17 cellular contexts compared by ENCODE assay signal in the genomic region with DNA sequence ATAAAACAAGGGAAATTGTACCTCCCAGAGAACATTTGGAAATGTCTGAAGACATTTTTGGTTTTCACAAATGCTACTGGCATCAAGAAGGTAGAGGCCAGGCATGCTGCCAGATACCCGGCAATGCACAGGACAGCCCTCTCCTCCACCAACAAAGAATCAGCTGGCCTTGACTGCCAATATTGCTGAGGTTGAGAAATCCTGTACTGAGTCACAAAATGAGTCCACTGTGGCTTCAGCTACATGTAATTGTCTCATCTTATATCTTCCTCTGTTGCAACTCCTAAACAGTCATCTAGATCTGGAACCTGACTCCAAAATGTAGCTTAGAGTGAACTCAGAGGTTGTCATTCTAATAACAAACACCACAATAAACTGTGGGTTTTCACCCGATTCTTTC.
DNase-seq lines count a peak whose midpoint lies in the region; ATAC-seq and TF ChIP-seq lines count a peak whose summit lies in the region.
"Had no signal": no experiment of that assay in that cellular context is flagged by ENCODE, and none has a peak within 500 bp of the region (broad histone marks: within the 10 kb centered on the region; RNA-seq: fewer than 3 reads in every experiment).

No MANE protein-coding gene starts in this region.

- no peak overlapping the region for H3K23ac ChIP-seq in mesenchymal stem cell (ENCODE audit: low read length in 2 of 2)

- 79% methylated on average over 1 of the region's 2 CpGs for WGBS in mesenchymal stem cell
- 2% methylated on average over 2 of the region's 2 CpGs for WGBS in SK-N-SH (ENCODE audit: low lambda C conversion rate)

- H2AFZ ChIP-seq in mesenchymal stem cell (ENCODE audit: low read depth, low read length) = no peak overlapping the region
- no peak overlapping the region for H2AFZ ChIP-seq in SK-N-SH (ENCODE audit: low read depth)

- peaks cover 9% of the 10 kb centered on the region; the same call in 1 of the 2 replicates for H3K36me3 Mint-ChIP-seq in HFFc6 (ENCODE audit: low read depth)
- H3K36me3 Mint-ChIP-seq: CD8-positive, alpha-beta memory T cell; stimulated activated memory B cell treated with anti-CD40 and anti-IgM and Interleukin-4, amounts not matched to agents 10 μg/mL and 1 μg/mL and 100 μg/mL, for 72 hours had no signal

- peak; percentile 8 for DNase-seq in HFFc6
- peak; percentile 96 for DNase-seq in NOMO-1 treated with DMSO at 0.1 percent for 48 hours (lab: John Stamatoyannopoulos, UW; ENCODE audit: unreplicated experiment)
- peak; percentile 15 for DNase-seq in T1000 (lab: John Stamatoyannopoulos, UW)
- no peak for DNase-seq in mesenchymal stem cell
- no peak for DNase-seq in NCI-H2196 (lab: John Stamatoyannopoulos, UW; ENCODE audit: unreplicated experiment)
- no peak for DNase-seq in SK-N-SH
- DNase-seq: CD8-positive, alpha-beta memory T cell; DMS79; foreskin fibroblast; hippocampal formation; right cardiac atrium had no signal

- peaks cover 4% of the 10 kb centered on the region; the same call in 1 of the 2 replicates for H3K9me3 Mint-ChIP-seq in HFFc6

- H3K4me2 ChIP-seq in mesenchymal stem cell (ENCODE audit: low read length, poor library complexity, severe bottlenecking) (no peak overlapping the region), SK-N-SH (no peak overlapping the region)

- no peak overlapping the region for H4K91ac ChIP-seq in mesenchymal stem cell (ENCODE audit: low read length)

- H3K4ac ChIP-seq in mesenchymal stem cell (ENCODE audit: low read depth in 1 of 2, low read length in 2 of 2) = no peak overlapping the region

- no peak overlapping the region for H4K8ac ChIP-seq in mesenchymal stem cell (ENCODE audit: low read length)

- H3K9ac ChIP-seq in mesenchymal stem cell (ENCODE audit: low read length) = peak overlapping the region; percentile 11
- H3K9ac ChIP-seq in SK-N-SH = no peak overlapping the region

- POLR2A ChIA-PET in SK-N-SH (lab: Yijun Ruan, JAX) = no interaction called here

- ATAC-seq in HG03135 (IDR thresholded peaks at IDR 0.05; ENCODE audit: unreplicated experiment) (no peak), GM21619 (IDR thresholded peaks at IDR 0.05; ENCODE audit: unreplicated experiment) (no peak)
- ATAC-seq: activated CD4-positive, CD25-positive, alpha-beta regulatory T cell treated with anti-CD3 and anti-CD28 coated beads, Interleukin-2, amount 50 U/mL, for 24 hours; right cardiac atrium; stimulated activated memory B cell treated with anti-CD40 and anti-IgM and Interleukin-4, amounts not matched to agents 10 μg/mL and 1 μg/mL and 100 μg/mL, for 72 hours had no signal

- no peak overlapping the region for H2AK5ac ChIP-seq in mesenchymal stem cell (ENCODE audit: low read length, severe bottlenecking)

- H3K27me3 Mint-ChIP-seq in HFFc6 (ENCODE audit: insufficient read depth) = no peaks in the 10 kb centered on the region
- H3K27me3 Mint-ChIP-seq: stimulated activated memory B cell treated with anti-CD40 and anti-IgM and Interleukin-4, amounts not matched to agents 10 μg/mL and 1 μg/mL and 100 μg/mL, for 72 hours had no signal

- H3K27ac ChIP-seq in mesenchymal stem cell (ENCODE audit: low read length, poor library complexity, severe bottlenecking) (no peak overlapping the region), SK-N-SH (ENCODE audit: low read depth in 2 of 2, low read length in 1 of 2) (no peak overlapping the region)
- H3K27ac ChIP-seq: SJSA1 had no signal

- no peak for TF ChIP-seq EP300 in SK-N-SH (IDR thresholded peaks at IDR 0.05; ENCODE audit: borderline replicate concordance in 1 of 2, low read depth in 1 of 2, low read length in 1 of 2)

- H3K18ac ChIP-seq in mesenchymal stem cell (ENCODE audit: low read depth in 1 of 2, low read length in 2 of 2) = no peak overlapping the region

- H3K9me3 ChIP-seq in mesenchymal stem cell (ENCODE audit: control insufficient read depth, low read length) (peaks cover 28% of the 10 kb centered on the region), SK-N-SH (no peaks in the 10 kb centered on the region)
- H3K9me3 ChIP-seq: SJSA1 had no signal

- H2BK15ac ChIP-seq in mesenchymal stem cell (ENCODE audit: low read depth, poor library complexity, severe bottlenecking) = no peak overlapping the region

- no peak overlapping the region for H3K4me3 Mint-ChIP-seq in HFFc6
- H3K4me3 Mint-ChIP-seq: activated naive CD8-positive, alpha-beta T cell; CD8-positive, alpha-beta memory T cell; stimulated activated memory B cell treated with anti-CD40 and anti-IgM and Interleukin-4, amounts not matched to agents 10 μg/mL and 1 μg/mL and 100 μg/mL, for 72 hours had no signal

- CTCF ChIA-PET in SK-N-SH (lab: Yijun Ruan, JAX) = interaction anchor here (1.2 kb wide), 1 partner anchor 1143 kb away, joined by 3 read pairs; no protein-coding TSS in a partner anchor

- H3K79me2 ChIP-seq in SK-N-SH (ENCODE audit: insufficient read depth) = no peaks in the 10 kb centered on the region

- H2BK12ac ChIP-seq in mesenchymal stem cell (ENCODE audit: low read length in 2 of 2) = no peak overlapping the region

- no peak for TF ChIP-seq CTCF in HFFc6 (IDR thresholded peaks at IDR 0.05)
- TF ChIP-seq CTCF in SK-N-SH (IDR thresholded peaks at IDR 0.05) = no peak

- no peaks in the 10 kb centered on the region for H3K79me1 ChIP-seq in mesenchymal stem cell (replicated peaks; ENCODE audit: low read length, poor library complexity, severe bottlenecking)

- H2BK5ac ChIP-seq in mesenchymal stem cell (ENCODE audit: low read depth, low read length, poor library complexity, severe bottlenecking) = no peak overlapping the region

- H3F3A ChIP-seq in SK-N-SH (replicated peaks; ENCODE audit: insufficient read depth) = no peaks in the 10 kb centered on the region

- H3K27me3 ChIP-seq in mesenchymal stem cell (ENCODE audit: control insufficient read depth in 1 of 2, insufficient read depth in 1 of 2, low read length in 2 of 2) = no peaks in the 10 kb centered on the region
- no peaks in the 10 kb centered on the region for H3K27me3 ChIP-seq in SK-N-SH (ENCODE audit: insufficient read depth)
- H3K27me3 ChIP-seq: SJSA1 had no signal

- H3K4me3 ChIP-seq in mesenchymal stem cell (ENCODE audit: insufficient read depth in 1 of 2, low read depth in 1 of 2, low read length in 2 of 2) (no peak overlapping the region), SK-N-SH (ENCODE audit: low read depth in 2 of 2, low read length in 1 of 2) (no peak overlapping the region)
- H3K4me3 ChIP-seq: SJSA1 had no signal

- no peak for TF ChIP-seq RAD21 in SK-N-SH (IDR thresholded peaks at IDR 0.05; ENCODE audit: low read length)

- no peaks in the 10 kb centered on the region for H4K20me1 ChIP-seq in SK-N-SH (ENCODE audit: insufficient read depth)

- H3K9me2 ChIP-seq in SK-N-SH = 0 out of 2 replicates have a peak, but pooled peaks cover 5% of the 10 kb centered on the region

- H3K4me1 ChIP-seq in mesenchymal stem cell (ENCODE audit: control insufficient read depth, insufficient read depth, low read depth, low read length) (no peaks in the 10 kb centered on the region), SK-N-SH (ENCODE audit: control insufficient read depth in 1 of 2, insufficient read depth in 2 of 2, low read depth in 1 of 2, low read length in 1 of 2) (no peaks in the 10 kb centered on the region)
- H3K4me1 ChIP-seq: SJSA1 had no signal

- H3K14ac ChIP-seq in mesenchymal stem cell (ENCODE audit: low read length in 2 of 2) = no peak overlapping the region

- no peak overlapping the region for H3K27ac Mint-ChIP-seq in HFFc6
- H3K27ac Mint-ChIP-seq: activated naive CD8-positive, alpha-beta T cell; CD8-positive, alpha-beta memory T cell; stimulated activated memory B cell treated with anti-CD40 and anti-IgM and Interleukin-4, amounts not matched to agents 10 μg/mL and 1 μg/mL and 100 μg/mL, for 72 hours had no signal

- no peak overlapping the region for H2BK120ac ChIP-seq in mesenchymal stem cell (ENCODE audit: low read depth, low read length)

- H3K36me3 ChIP-seq in mesenchymal stem cell (ENCODE audit: control insufficient read depth in 1 of 2, insufficient read depth in 2 of 2, low read depth in 1 of 2, low read length in 2 of 2) (no peaks in the 10 kb centered on the region), SK-N-SH (replicated peaks in 1 of 2; ENCODE audit: control insufficient read depth in 1 of 2, insufficient read depth in 2 of 2, low read length in 1 of 2) (no peaks in the 10 kb centered on the region)
- H3K36me3 ChIP-seq: SJSA1 had no signal

- no peaks in the 10 kb centered on the region for H3K4me1 Mint-ChIP-seq in HFFc6 (ENCODE audit: low read depth)
- H3K4me1 Mint-ChIP-seq: CD8-positive, alpha-beta memory T cell had no signal

TF ChIP-seq in SK-N-SH, 30 proteins besides CTCF, POLR2A, EP300 and RAD21:
- TF ChIP-seq, protein P1, sequence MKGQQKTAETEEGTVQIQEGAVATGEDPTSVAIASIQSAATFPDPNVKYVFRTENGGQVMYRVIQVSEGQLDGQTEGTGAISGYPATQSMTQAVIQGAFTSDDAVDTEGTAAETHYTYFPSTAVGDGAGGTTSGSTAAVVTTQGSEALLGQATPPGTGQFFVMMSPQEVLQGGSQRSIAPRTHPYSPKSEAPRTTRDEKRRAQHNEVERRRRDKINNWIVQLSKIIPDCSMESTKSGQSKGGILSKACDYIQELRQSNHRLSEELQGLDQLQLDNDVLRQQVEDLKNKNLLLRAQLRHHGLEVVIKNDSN (IDR thresholded peaks at IDR 0.05; ENCODE audit: borderline replicate concordance, low read depth) = no peak
- TF ChIP-seq MXI1 (IDR thresholded peaks at IDR 0.05; ENCODE audit: low read depth, low read length) = no peak
- no peak for TF ChIP-seq EZH2phosphoT487 (IDR thresholded peaks at IDR 0.05; ENCODE audit: borderline replicate concordance, low read depth)
- no peak for TF ChIP-seq NRF1 (IDR thresholded peaks at IDR 0.05; ENCODE audit: low read depth, low read length)
TF ChIP-seq in SK-N-SH: peak in this region for 0.

Comparison
In these comparisons a context has a peak if more than half of its experiments do, and no peak if none do; other contexts are left out.
1. DNase-seq: peak in HFFc6 (single experiment), NOMO-1 treated with DMSO at 0.1 percent for 48 hours (single experiment) and T1000 (single experiment); none in mesenchymal stem cell (single experiment), NCI-H2196 (single experiment) and SK-N-SH (single experiment).